ENCODE assay signal across 1 cellular context in the genomic region with DNA sequence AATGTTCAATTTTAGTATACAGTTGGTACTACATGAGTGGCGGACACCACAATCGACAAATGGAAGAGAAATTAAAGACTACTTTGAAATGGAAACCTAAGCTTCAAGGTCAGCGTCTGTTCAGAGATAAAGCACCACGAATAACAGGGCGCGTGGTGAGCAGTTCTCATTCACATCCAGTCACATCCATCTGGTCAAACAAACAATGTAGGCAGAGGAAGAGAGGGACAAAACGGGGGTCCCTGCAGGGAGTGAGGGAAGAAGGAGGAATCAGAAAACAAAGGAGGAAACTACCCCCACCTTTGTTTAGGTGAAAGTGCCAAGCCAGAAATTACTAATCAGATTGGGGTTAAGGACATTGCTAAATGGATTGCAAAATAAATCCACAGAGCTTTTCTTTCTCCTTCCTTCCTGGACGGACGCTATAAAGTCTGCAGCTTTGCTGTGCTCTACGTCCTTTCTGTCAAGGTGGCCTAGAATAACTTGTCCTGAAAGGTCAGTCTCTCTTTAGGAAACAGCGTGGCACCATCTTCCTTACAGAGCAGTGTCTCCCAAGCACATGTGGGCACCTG.
A peak's percentile ranks its signal among the peaks of the same experiment; 100 is the strongest.
TF ChIP-seq lines count a peak whose summit lies in the region.

No MANE protein-coding gene starts in this region.

TF ChIP-seq in liver, 16 proteins besides CTCF, POLR2A, EP300 and RAD21 (continued from another document):
- peak; percentile 30 for TF ChIP-seq SP1 (IDR thresholded peaks at IDR 0.05)
- peak; percentile 37 to 52 for TF ChIP-seq HNF4A (conservative IDR thresholded peaks at IDR 0.05)
TF ChIP-seq in liver: peak in this region for 3.
